Comparison of ENCODE assay signal across 7 cellular contexts in genomic region chr10:93413252-93413689, GRCh38.
DNase-seq lines count a peak whose midpoint lies in the region; TF ChIP-seq lines count a peak whose summit lies in the region.

No MANE protein-coding gene starts in this region.

- no peak overlapping the region for H3K4me3 ChIP-seq in esophagus squamous epithelium

- no peak for TF ChIP-seq POLR2A in esophagus squamous epithelium (IDR thresholded peaks at IDR 0.05)

- 23 to 25% methylated on average over 1 to 3 of the region's 3 CpGs for WGBS in esophagus squamous epithelium, 2 donors

- no peaks in the 10 kb centered on the region for H3K9me3 ChIP-seq in KOPT-K1 (ENCODE audit: insufficient read depth, low read length, poor library complexity, severe bottlenecking)
- H3K9me3 ChIP-seq in esophagus squamous epithelium: no peaks in the 10 kb centered on the region

- H3K4me3 Mint-ChIP-seq in activated CD4-positive, alpha-beta T cell treated with anti-CD3 and anti-CD28 coated beads, Interleukin-2, amount 10 ng/mL, durations not matched to agents 24 days and 14 days: peak overlapping the region; percentile 12

- H3K27me3 ChIP-seq in esophagus squamous epithelium: no peaks in the 10 kb centered on the region

- no peaks in the 10 kb centered on the region for H3K27me3 Mint-ChIP-seq in activated CD4-positive, alpha-beta T cell treated with anti-CD3 and anti-CD28 coated beads, Interleukin-2, amount 10 ng/mL, durations not matched to agents 24 days and 14 days

- peaks cover 14 to 28% (median 17%) of the 10 kb centered on the region in 3 donors for H3K4me1 ChIP-seq in esophagus squamous epithelium

- peaks cover 8% of the 10 kb centered on the region for H3K36me3 Mint-ChIP-seq in activated CD4-positive, alpha-beta T cell treated with anti-CD3 and anti-CD28 coated beads, Interleukin-2, amount 10 ng/mL, durations not matched to agents 24 days and 14 days (ENCODE audit: low read depth)

- peak; percentile 83 for DNase-seq in activated CD4-positive, alpha-beta T cell treated with anti-CD3 and anti-CD28 coated beads, Interleukin-2, amount 10 ng/mL, durations not matched to agents 24 days and 14 days
- DNase-seq in esophagus squamous epithelium (lab: John Stamatoyannopoulos, UW) (no peak), posterior cingulate gyrus (no peak), cerebellum (ENCODE audit: low spot score) (no peak), NCI-H2029 treated with DMSO at 0.1 percent for 48 hours (lab: John Stamatoyannopoulos, UW) (no peak)
- DNase-seq in stimulated activated CD4-positive, alpha-beta T cell treated with anti-CD3 and anti-CD28 coated beads, Interleukin-4, amount 100 ng/mL, for 24 hours: peak; percentile 19

- H3K27ac Mint-ChIP-seq in activated CD4-positive, alpha-beta T cell treated with anti-CD3 and anti-CD28 coated beads, Interleukin-2, amount 10 ng/mL, durations not matched to agents 24 days and 14 days: peak overlapping the region; percentile 86

- no peak for TF ChIP-seq CTCF in esophagus squamous epithelium (IDR thresholded peaks at IDR 0.05)

- peak overlapping the region; percentile 86 for H3K27ac ChIP-seq in KOPT-K1 (ENCODE audit: low read depth, low read length, poor library complexity, severe bottlenecking)
- peak overlapping the region; percentile 62 to 82 (median 71) for H3K27ac ChIP-seq in esophagus squamous epithelium

- intact Hi-C loops in activated CD4-positive, alpha-beta T cell treated with anti-CD3 and anti-CD28 coated beads, Interleukin-2, amount 10 ng/mL, durations not matched to agents 24 days and 14 days (cut with micrococcal nuclease): loop anchor here (1.0 kb wide), 1 partner anchor 34 kb away; no protein-coding TSS in a partner anchor
- intact Hi-C loops in esophagus squamous epithelium (cut with DNase I): no loop called here
- intact Hi-C loops in posterior cingulate gyrus (cut with DNase I): no loop called here

- H3K36me3 ChIP-seq in KOPT-K1 (ENCODE audit: insufficient read depth, low read length) (no peaks in the 10 kb centered on the region), esophagus squamous epithelium (peaks cover 0 to 59% (median 0%) of the 10 kb centered on the region in 3 donors)

- H3K4me1 Mint-ChIP-seq in activated CD4-positive, alpha-beta T cell treated with anti-CD3 and anti-CD28 coated beads, Interleukin-2, amount 10 ng/mL, durations not matched to agents 24 days and 14 days: peaks cover 39% of the 10 kb centered on the region

- H3K9me3 Mint-ChIP-seq in activated CD4-positive, alpha-beta T cell treated with anti-CD3 and anti-CD28 coated beads, Interleukin-2, amount 10 ng/mL, durations not matched to agents 24 days and 14 days: peaks cover 4% of the 10 kb centered on the region

Comparison
In these comparisons a context has a peak if more than half of its experiments do, and no peak if none do; other contexts are left out.
1. DNase-seq: peak in activated CD4-positive, alpha-beta T cell treated with anti-CD3 and anti-CD28 coated beads, Interleukin-2, amount 10 ng/mL, durations not matched to agents 24 days and 14 days (single experiment) and stimulated activated CD4-positive, alpha-beta T cell treated with anti-CD3 and anti-CD28 coated beads, Interleukin-4, amount 100 ng/mL, for 24 hours (single experiment); none in esophagus squamous epithelium (single experiment), posterior cingulate gyrus (0 of 10), cerebellum (single experiment) and NCI-H2029 treated with DMSO at 0.1 percent for 48 hours (single experiment).